In the genomic region with DNA sequence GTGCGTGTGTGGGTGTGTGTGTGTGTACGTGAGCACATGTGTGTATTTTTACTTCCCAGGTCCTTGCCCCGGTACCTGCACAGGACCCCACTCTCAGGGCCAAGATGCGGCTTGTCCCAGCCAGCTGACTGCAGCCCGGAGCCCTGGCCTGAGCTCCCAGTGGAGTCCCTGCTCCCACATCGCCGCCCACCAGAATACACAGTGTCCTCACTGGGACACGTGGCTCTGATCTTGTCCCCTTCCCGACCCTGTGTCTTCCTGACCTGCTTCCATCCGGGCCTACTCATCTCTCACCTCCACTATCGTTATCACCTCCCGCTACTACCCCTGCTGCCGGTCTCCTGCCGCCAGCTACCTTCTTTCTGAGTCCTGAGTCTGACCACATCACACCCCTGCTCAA, we compare ENCODE assay signal across 23 cellular contexts.
"Had no signal": no experiment of that assay in that cellular context is flagged by ENCODE, and none has a peak within 500 bp of the region (broad histone marks: within the 10 kb centered on the region; RNA-seq: fewer than 3 reads in every experiment).

No MANE protein-coding gene starts in this region.

- H3K27me3 ChIP-seq: breast epithelium, colonic mucosa, left lung, testis, vagina had no signal

- H3K36me3 ChIP-seq: breast epithelium, colonic mucosa, heart left ventricle, left lung, vagina had no signal

- H3K4me3 Mint-ChIP-seq: activated CD8-positive, alpha-beta T cell treated with anti-CD3 and anti-CD28 coated beads, Interleukin-2, amount 10 ng/mL, durations not matched to agents 7 days and 5 days; activated naive CD8-positive, alpha-beta T cell treated with anti-CD3 and anti-CD28 coated beads, Interleukin-2, amount 10 ng/mL, durations not matched to agents 7 days and 5 days; activated T-helper 1 cell treated with anti-CD3 and anti-CD28 coated beads, Interleukin-12 subunit alpha, Interleukin-12 subunit beta, Interleukin-2, Interleukin-4 antibody, amounts not matched to agents 30 ng/mL and 10 ng/mL and 1 ng/mL, durations not matched to agents 14 hours and 24 hours and 36 hours; endodermal cell; nephron progenitor cell; stimulated activated naive B cell treated with anti-CD40 and anti-IgM and Interleukin-4, amounts not matched to agents 10 μg/mL and 1 μg/mL and 100 μg/mL, for 72 hours; type B pancreatic cell had no signal

- FAIRE-seq: keratinocyte had no signal

- H3K4me1 ChIP-seq: breast epithelium, colonic mucosa, left lung, testis, vagina had no signal

- H3K27ac ChIP-seq: colonic mucosa, epithelial cell of prostate, left lung, testis, vagina, VCaP had no signal

- H3K36me3 Mint-ChIP-seq: activated naive CD8-positive, alpha-beta T cell treated with anti-CD3 and anti-CD28 coated beads, Interleukin-2, amount 10 ng/mL, durations not matched to agents 7 days and 5 days; stimulated activated naive B cell treated with anti-CD40 and anti-IgM and Interleukin-4, amounts not matched to agents 10 μg/mL and 1 μg/mL and 100 μg/mL, for 72 hours; type B pancreatic cell had no signal

- H3K9me3 Mint-ChIP-seq: activated naive CD8-positive, alpha-beta T cell treated with anti-CD3 and anti-CD28 coated beads, Interleukin-2, amount 10 ng/mL, durations not matched to agents 7 days and 5 days; activated T-helper 1 cell treated with anti-CD3 and anti-CD28 coated beads, Interleukin-12 subunit alpha, Interleukin-12 subunit beta, Interleukin-2, Interleukin-4 antibody, amounts not matched to agents 30 ng/mL and 10 ng/mL and 1 ng/mL, durations not matched to agents 14 hours and 24 hours and 36 hours; nephron progenitor cell; type B pancreatic cell had no signal

- H3K9me3 ChIP-seq: breast epithelium, colonic mucosa, heart left ventricle, left lung, mucosa of descending colon, testis, vagina had no signal

- H3K27ac Mint-ChIP-seq: activated CD8-positive, alpha-beta T cell treated with anti-CD3 and anti-CD28 coated beads, Interleukin-2, amount 10 ng/mL, durations not matched to agents 7 days and 5 days; activated naive CD8-positive, alpha-beta T cell treated with anti-CD3 and anti-CD28 coated beads, Interleukin-2, amount 10 ng/mL, durations not matched to agents 7 days and 5 days; activated T-helper 1 cell treated with anti-CD3 and anti-CD28 coated beads, Interleukin-12 subunit alpha, Interleukin-12 subunit beta, Interleukin-2, Interleukin-4 antibody, amounts not matched to agents 30 ng/mL and 10 ng/mL and 1 ng/mL, durations not matched to agents 14 hours and 24 hours and 36 hours; endodermal cell; nephron progenitor cell; stimulated activated naive B cell treated with anti-CD40 and anti-IgM and Interleukin-4, amounts not matched to agents 10 μg/mL and 1 μg/mL and 100 μg/mL, for 72 hours; type B pancreatic cell had no signal

- H3K4me1 Mint-ChIP-seq: activated naive CD8-positive, alpha-beta T cell treated with anti-CD3 and anti-CD28 coated beads, Interleukin-2, amount 10 ng/mL, durations not matched to agents 7 days and 5 days; endodermal cell had no signal

- H3K27me3 Mint-ChIP-seq: stimulated activated naive B cell treated with anti-CD40 and anti-IgM and Interleukin-4, amounts not matched to agents 10 μg/mL and 1 μg/mL and 100 μg/mL, for 72 hours had no signal

- H3K4me3 ChIP-seq: breast epithelium, colonic mucosa, heart left ventricle, left lung, mucosa of descending colon, smooth muscle cell, testis, vagina had no signal

- DNase-seq: activated CD4-positive, alpha-beta T cell treated with anti-CD3 and anti-CD28 coated beads for 1 hour; activated CD4-positive, alpha-beta T cell treated with anti-CD3 and anti-CD28 coated beads, Interleukin-2, amount 50 U/mL, for 1 hour; activated CD8-positive, alpha-beta T cell treated with anti-CD3 and anti-CD28 coated beads, Interleukin-2, amount 10 ng/mL, durations not matched to agents 7 days and 5 days; activated naive CD8-positive, alpha-beta T cell treated with anti-CD3 and anti-CD28 coated beads, Interleukin-2, amount 10 ng/mL, durations not matched to agents 7 days and 5 days; amniotic stem cell; colonic mucosa; endodermal cell; heart left ventricle; left lung; mammary epithelial cell; mucosa of descending colon; nephron progenitor cell; stimulated activated CD4-positive, alpha-beta T cell treated with anti-CD3 and anti-CD28 coated beads, Interleukin-15, amount 100 ng/mL, for 24 hours; stimulated activated naive B cell treated with anti-CD40 and anti-IgM and Interleukin-4, amounts not matched to agents 10 μg/mL and 1 μg/mL and 100 μg/mL, for 72 hours; testis had no signal
